ENCODE assay signal across 3 cellular contexts in the genomic region with DNA sequence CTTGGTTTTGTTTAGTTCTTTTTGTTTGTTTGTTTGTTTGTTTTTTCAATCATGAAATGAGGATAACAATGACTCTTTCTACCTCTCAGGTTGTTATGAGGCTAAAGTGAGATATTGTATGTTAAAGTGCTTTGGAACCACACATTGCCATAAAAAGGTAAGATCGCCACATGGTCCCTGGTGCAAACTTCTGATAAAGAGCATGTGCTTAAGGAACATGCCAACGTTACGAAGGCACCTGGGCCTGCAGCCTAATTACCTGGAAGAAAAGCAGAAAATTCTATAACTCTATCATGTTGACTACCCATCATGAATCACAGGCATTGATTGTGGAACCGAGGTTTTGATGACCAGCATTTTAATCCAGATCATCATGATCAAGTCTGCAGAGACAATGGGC.
TF ChIP-seq lines count a peak whose summit lies in the region.

No MANE protein-coding gene starts in this region.

TF ChIP-seq in HepG2, 621 proteins besides CTCF, POLR2A, EP300 and RAD21:
- TF ChIP-seq, protein P1, sequence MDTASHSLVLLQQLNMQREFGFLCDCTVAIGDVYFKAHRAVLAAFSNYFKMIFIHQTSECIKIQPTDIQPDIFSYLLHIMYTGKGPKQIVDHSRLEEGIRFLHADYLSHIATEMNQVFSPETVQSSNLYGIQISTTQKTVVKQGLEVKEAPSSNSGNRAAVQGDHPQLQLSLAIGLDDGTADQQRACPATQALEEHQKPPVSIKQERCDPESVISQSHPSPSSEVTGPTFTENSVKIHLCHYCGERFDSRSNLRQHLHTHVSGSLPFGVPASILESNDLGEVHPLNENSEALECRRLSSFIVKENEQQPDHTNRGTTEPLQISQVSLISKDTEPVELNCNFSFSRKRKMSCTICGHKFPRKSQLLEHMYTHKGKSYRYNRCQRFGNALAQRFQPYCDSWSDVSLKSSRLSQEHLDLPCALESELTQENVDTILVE (CRISPR knock-in tag; IDR thresholded peaks at IDR 0.05) = no peak
- TF ChIP-seq, protein P2, sequence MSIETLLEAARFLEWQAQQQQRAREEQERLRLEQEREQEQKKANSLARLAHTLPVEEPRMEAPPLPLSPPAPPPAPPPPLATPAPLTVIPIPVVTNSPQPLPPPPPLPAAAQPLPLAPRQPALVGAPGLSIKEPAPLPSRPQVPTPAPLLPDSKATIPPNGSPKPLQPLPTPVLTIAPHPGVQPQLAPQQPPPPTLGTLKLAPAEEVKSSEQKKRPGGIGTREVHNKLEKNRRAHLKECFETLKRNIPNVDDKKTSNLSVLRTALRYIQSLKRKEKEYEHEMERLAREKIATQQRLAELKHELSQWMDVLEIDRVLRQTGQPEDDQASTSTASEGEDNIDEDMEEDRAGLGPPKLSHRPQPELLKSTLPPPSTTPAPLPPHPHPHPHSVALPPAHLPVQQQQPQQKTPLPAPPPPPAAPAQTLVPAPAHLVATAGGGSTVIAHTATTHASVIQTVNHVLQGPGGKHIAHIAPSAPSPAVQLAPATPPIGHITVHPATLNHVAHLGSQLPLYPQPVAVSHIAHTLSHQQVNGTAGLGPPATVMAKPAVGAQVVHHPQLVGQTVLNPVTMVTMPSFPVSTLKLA (IDR thresholded peaks at IDR 0.05) = peak; percentile 14; the same call in 1 of the 2 replicates

TF ChIP-seq in GM23338, 12 proteins besides CTCF, POLR2A, EP300 and RAD21 (continued from another document):
- TF ChIP-seq, protein P3, sequence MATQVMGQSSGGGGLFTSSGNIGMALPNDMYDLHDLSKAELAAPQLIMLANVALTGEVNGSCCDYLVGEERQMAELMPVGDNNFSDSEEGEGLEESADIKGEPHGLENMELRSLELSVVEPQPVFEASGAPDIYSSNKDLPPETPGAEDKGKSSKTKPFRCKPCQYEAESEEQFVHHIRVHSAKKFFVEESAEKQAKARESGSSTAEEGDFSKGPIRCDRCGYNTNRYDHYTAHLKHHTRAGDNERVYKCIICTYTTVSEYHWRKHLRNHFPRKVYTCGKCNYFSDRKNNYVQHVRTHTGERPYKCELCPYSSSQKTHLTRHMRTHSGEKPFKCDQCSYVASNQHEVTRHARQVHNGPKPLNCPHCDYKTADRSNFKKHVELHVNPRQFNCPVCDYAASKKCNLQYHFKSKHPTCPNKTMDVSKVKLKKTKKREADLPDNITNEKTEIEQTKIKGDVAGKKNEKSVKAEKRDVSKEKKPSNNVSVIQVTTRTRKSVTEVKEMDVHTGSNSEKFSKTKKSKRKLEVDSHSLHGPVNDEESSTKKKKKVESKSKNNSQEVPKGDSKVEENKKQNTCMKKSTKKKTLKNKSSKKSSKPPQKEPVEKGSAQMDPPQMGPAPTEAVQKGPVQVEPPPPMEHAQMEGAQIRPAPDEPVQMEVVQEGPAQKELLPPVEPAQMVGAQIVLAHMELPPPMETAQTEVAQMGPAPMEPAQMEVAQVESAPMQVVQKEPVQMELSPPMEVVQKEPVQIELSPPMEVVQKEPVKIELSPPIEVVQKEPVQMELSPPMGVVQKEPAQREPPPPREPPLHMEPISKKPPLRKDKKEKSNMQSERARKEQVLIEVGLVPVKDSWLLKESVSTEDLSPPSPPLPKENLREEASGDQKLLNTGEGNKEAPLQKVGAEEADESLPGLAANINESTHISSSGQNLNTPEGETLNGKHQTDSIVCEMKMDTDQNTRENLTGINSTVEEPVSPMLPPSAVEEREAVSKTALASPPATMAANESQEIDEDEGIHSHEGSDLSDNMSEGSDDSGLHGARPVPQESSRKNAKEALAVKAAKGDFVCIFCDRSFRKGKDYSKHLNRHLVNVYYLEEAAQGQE (IDR thresholded peaks at IDR 0.05; ENCODE audit: unreplicated experiment) = no peak
- TF ChIP-seq, protein P4, sequence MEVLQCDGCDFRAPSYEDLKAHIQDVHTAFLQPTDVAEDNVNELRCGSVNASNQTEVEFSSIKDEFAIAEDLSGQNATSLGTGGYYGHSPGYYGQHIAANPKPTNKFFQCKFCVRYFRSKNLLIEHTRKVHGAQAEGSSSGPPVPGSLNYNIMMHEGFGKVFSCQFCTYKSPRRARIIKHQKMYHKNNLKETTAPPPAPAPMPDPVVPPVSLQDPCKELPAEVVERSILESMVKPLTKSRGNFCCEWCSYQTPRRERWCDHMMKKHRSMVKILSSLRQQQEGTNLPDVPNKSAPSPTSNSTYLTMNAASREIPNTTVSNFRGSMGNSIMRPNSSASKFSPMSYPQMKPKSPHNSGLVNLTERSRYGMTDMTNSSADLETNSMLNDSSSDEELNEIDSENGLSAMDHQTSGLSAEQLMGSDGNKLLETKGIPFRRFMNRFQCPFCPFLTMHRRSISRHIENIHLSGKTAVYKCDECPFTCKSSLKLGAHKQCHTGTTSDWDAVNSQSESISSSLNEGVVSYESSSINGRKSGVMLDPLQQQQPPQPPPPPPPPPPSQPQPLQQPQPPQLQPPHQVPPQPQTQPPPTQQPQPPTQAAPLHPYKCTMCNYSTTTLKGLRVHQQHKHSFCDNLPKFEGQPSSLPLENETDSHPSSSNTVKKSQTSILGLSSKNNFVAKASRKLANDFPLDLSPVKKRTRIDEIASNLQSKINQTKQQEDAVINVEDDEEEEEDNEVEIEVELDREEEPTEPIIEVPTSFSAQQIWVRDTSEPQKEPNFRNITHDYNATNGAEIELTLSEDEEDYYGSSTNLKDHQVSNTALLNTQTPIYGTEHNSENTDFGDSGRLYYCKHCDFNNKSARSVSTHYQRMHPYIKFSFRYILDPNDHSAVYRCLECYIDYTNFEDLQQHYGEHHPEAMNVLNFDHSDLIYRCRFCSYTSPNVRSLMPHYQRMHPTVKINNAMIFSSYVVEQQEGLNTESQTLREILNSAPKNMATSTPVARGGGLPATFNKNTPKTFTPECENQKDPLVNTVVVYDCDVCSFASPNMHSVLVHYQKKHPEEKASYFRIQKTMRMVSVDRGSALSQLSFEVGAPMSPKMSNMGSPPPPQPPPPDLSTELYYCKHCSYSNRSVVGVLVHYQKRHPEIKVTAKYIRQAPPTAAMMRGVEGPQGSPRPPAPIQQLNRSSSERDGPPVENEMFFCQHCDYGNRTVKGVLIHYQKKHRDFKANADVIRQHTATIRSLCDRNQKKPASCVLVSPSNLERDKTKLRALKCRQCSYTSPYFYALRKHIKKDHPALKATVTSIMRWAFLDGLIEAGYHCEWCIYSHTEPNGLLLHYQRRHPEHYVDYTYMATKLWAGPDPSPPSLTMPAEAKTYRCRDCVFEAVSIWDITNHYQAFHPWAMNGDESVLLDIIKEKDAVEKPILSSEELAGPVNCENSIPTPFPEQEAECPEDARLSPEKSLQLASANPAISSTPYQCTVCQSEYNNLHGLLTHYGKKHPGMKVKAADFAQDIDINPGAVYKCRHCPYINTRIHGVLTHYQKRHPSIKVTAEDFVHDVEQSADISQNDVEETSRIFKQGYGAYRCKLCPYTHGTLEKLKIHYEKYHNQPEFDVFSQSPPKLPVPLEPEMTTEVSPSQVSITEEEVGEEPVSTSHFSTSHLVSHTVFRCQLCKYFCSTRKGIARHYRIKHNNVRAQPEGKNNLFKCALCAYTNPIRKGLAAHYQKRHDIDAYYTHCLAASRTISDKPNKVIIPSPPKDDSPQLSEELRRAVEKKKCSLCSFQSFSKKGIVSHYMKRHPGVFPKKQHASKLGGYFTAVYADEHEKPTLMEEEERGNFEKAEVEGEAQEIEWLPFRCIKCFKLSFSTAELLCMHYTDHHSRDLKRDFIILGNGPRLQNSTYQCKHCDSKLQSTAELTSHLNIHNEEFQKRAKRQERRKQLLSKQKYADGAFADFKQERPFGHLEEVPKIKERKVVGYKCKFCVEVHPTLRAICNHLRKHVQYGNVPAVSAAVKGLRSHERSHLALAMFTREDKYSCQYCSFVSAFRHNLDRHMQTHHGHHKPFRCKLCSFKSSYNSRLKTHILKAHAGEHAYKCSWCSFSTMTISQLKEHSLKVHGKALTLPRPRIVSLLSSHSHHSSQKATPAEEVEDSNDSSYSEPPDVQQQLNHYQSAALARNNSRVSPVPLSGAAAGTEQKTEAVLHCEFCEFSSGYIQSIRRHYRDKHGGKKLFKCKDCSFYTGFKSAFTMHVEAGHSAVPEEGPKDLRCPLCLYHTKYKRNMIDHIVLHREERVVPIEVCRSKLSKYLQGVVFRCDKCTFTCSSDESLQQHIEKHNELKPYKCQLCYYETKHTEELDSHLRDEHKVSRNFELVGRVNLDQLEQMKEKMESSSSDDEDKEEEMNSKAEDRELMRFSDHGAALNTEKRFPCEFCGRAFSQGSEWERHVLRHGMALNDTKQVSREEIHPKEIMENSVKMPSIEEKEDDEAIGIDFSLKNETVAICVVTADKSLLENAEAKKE (CRISPR knock-in tag; IDR thresholded peaks at IDR 0.05) = no peak
TF ChIP-seq in GM23338: peak in this region for 0.

TF ChIP-seq in K562, 482 proteins besides CTCF, POLR2A, EP300 and RAD21 (continued from another document and continues in another):
- TF ChIP-seq, protein P5, sequence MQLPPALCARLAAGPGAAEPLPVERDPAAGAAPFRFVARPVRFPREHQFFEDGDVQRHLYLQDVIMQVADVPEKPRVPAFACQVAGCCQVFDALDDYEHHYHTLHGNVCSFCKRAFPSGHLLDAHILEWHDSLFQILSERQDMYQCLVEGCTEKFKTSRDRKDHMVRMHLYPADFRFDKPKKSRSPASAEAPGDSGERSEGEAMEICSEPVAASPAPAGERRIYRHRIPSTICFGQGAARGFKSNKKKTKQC (CRISPR knock-in tag; IDR thresholded peaks at IDR 0.05) = no peak
- TF ChIP-seq, protein P6, sequence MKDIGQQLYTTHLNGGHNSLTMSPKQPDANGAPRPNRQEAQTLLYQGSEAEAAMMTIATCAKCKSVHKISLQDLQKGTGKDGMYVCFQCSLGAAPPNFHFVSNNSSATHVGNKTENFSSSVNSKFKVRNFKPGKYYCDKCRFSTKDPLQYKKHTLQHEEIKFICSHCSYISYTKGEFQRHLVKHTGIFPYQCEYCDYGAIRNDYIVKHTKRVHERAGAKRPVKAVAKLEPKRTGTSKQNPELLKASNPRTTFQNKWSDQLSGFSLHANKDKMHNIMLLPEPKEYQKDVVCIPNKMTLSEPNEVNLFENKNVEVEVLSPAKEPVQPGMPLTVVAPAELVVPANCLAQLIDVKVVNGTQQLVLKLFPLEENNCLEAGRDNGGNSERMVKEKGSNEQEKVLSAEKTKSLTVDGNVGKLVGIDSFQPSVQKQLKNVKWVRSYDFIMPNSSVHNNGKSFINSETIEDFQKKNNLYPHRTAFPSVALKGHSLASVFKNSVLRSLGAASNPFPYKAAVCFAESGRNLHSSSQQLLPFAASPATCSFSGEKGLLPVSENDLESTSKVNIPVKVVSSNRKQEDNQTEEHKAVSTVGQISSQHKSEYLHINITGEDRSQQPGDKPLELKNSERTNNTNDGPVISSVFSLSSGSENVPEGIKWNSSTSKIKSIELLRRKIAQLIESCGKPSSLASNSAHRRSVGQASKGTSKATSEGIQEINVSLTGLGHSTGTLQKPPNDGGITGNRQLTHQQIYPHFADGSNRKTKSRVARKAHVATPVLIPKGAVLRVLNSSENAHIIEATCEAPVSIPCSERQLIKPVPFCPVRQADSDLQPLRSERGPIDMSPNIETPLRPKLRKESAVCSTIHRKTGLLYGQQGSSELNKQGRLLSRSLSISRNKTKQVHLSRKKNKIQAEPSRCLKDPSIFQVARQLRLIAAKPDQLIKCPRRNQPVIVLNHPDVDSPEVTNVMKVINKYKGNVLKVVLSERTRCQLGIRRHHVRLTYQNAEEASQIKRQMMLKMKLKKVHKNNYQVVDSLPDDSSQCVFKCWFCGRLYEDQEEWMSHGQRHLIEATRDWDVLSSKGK (CRISPR knock-in tag; IDR thresholded peaks at IDR 0.05) = no peak
- no peak for TF ChIP-seq POLR3A (IDR thresholded peaks at IDR 0.05; ENCODE audit: borderline replicate concordance, extremely low read depth, insufficient read depth, insufficient read length)
- peak; percentile 52 for TF ChIP-seq ZFX (CRISPR knock-in tag; IDR thresholded peaks at IDR 0.05)
- TF ChIP-seq ZNF586 (CRISPR knock-in tag; conservative IDR thresholded peaks at IDR 0.05) = no peak
- TF ChIP-seq IRF2 (CRISPR knock-in tag; IDR thresholded peaks at IDR 0.05) = no peak
- TF ChIP-seq, protein P7, sequence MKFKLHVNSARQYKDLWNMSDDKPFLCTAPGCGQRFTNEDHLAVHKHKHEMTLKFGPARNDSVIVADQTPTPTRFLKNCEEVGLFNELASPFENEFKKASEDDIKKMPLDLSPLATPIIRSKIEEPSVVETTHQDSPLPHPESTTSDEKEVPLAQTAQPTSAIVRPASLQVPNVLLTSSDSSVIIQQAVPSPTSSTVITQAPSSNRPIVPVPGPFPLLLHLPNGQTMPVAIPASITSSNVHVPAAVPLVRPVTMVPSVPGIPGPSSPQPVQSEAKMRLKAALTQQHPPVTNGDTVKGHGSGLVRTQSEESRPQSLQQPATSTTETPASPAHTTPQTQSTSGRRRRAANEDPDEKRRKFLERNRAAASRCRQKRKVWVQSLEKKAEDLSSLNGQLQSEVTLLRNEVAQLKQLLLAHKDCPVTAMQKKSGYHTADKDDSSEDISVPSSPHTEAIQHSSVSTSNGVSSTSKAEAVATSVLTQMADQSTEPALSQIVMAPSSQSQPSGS (CRISPR knock-in tag; IDR thresholded peaks at IDR 0.05) = no peak
- peak; percentile 29; the same call in 1 of the 2 replicates for TF ChIP-seq ARID1B (IDR thresholded peaks at IDR 0.05)
- no peak for TF ChIP-seq ZNF764 (CRISPR knock-in tag; IDR thresholded peaks at IDR 0.05; ENCODE audit: low read depth)
- TF ChIP-seq ZBTB17 (CRISPR knock-in tag; IDR thresholded peaks at IDR 0.05) = no peak
- TF ChIP-seq STAT5B (CRISPR knock-in tag; IDR thresholded peaks at IDR 0.05) = no peak
- 0 out of 2 replicates have a peak, but pooled peaks have one; percentile 12 for TF ChIP-seq CBFA2T2 (conservative IDR thresholded peaks at IDR 0.05)
- TF ChIP-seq, protein P8, sequence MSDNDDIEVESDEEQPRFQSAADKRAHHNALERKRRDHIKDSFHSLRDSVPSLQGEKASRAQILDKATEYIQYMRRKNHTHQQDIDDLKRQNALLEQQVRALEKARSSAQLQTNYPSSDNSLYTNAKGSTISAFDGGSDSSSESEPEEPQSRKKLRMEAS (CRISPR knock-in tag; IDR thresholded peaks at IDR 0.05) = peak; percentile 43; the same call in 1 of the 2 replicates
- no peak for TF ChIP-seq KLF13 (tag; IDR thresholded peaks at IDR 0.05; ENCODE audit: borderline replicate concordance, low read depth)
- no peak for TF ChIP-seq HDGF (IDR thresholded peaks at IDR 0.05)
- no peak for TF ChIP-seq POLR3G (IDR thresholded peaks at IDR 0.05; ENCODE audit: extremely low read depth, insufficient read length, insufficient replicate concordance)
